In genomic region chr9:95989304-95989703, GRCh38 we compare ENCODE assay signal across 19 cellular contexts.
"Had no signal": no experiment of that assay in that cellular context is flagged by ENCODE, and none has a peak within 500 bp of the region (broad histone marks: within the 10 kb centered on the region; RNA-seq: fewer than 3 reads in every experiment).

No MANE protein-coding gene starts in this region.

- H3K27ac ChIP-seq: gastroesophageal sphincter, parathyroid adenoma, suprapubic skin, VCaP had no signal

- H2AFZ ChIP-seq: parathyroid adenoma had no signal

- H3K4me1 ChIP-seq: gastroesophageal sphincter, suprapubic skin had no signal

- H3K9ac ChIP-seq: parathyroid adenoma, SK-N-SH had no signal

- ATAC-seq: activated CD4-positive, alpha-beta T cell treated with anti-CD3 and anti-CD28 coated beads for 36 hours; activated CD8-positive, alpha-beta T cell treated with anti-CD3 and anti-CD28 coated beads for 36 hours; effector memory CD8-positive, alpha-beta T cell; gastroesophageal sphincter had no signal

- H3K4me2 ChIP-seq: SK-N-SH, smooth muscle cell had no signal

- H3K9me3 Mint-ChIP-seq: central memory CD8-positive, alpha-beta T cell; effector memory CD8-positive, alpha-beta T cell had no signal

- H3K4me1 Mint-ChIP-seq: central memory CD8-positive, alpha-beta T cell had no signal

- H3K27me3 ChIP-seq: gastroesophageal sphincter, suprapubic skin had no signal

- H3K79me2 ChIP-seq: parathyroid adenoma had no signal

- FAIRE-seq: kidney had no signal

- H3K9me3 ChIP-seq: gastroesophageal sphincter, SK-N-SH, suprapubic skin had no signal

- H3K27me3 Mint-ChIP-seq: activated CD4-positive, alpha-beta T cell treated with anti-CD3 and anti-CD28 coated beads for 36 hours; activated CD8-positive, alpha-beta T cell treated with anti-CD3 and anti-CD28 coated beads for 36 hours; central memory CD8-positive, alpha-beta T cell; effector memory CD8-positive, alpha-beta T cell; type B pancreatic cell had no signal

- H3K27ac Mint-ChIP-seq: activated CD4-positive, alpha-beta T cell treated with anti-CD3 and anti-CD28 coated beads for 36 hours; activated CD8-positive, alpha-beta T cell treated with anti-CD3 and anti-CD28 coated beads for 36 hours; type B pancreatic cell had no signal

- DNase-seq: activated CD4-positive, alpha-beta T cell treated with anti-CD3 and anti-CD28 coated beads for 36 hours; activated CD8-positive, alpha-beta memory T cell treated with anti-CD3 and anti-CD28 coated beads, Interleukin-2, amount 50 U/mL, for 48 hours; activated CD8-positive, alpha-beta T cell treated with anti-CD3 and anti-CD28 coated beads for 36 hours; activated naive CD4-positive, alpha-beta T cell; effector memory CD8-positive, alpha-beta T cell; erythroblast; kidney; retina; SK-N-SH; stimulated activated naive CD4-positive, alpha-beta T cell; T-helper 1 cell had no signal

- H3K4me3 ChIP-seq: gastroesophageal sphincter, smooth muscle cell, suprapubic skin had no signal

- H3K4me3 Mint-ChIP-seq: activated CD4-positive, alpha-beta T cell treated with anti-CD3 and anti-CD28 coated beads for 36 hours; activated CD8-positive, alpha-beta T cell treated with anti-CD3 and anti-CD28 coated beads for 36 hours; central memory CD8-positive, alpha-beta T cell; effector memory CD8-positive, alpha-beta T cell; neural crest cell; type B pancreatic cell had no signal
